ENCODE assay signal across 9 cellular contexts in genomic region chr14:68806526-68807147, GRCh38. TPM values are rescaled to one million over a fixed set of nuclear protein-coding genes. Genes with fewer than 3 reads are reported as not detected.
DNase-seq lines count a peak whose midpoint lies in the region; ATAC-seq, FAIRE-seq and TF ChIP-seq lines count a peak whose summit lies in the region.
"Had no signal": no experiment of that assay in that cellular context is flagged by ENCODE, and none has a peak within 500 bp of the region (broad histone marks: within the 10 kb centered on the region; RNA-seq: fewer than 3 reads in every experiment).

No MANE protein-coding gene starts in this region.

- DNase-seq in HFFc6 = no peak
- no peak for DNase-seq in HepG2 (ENCODE audit: low spot score)
- DNase-seq in substantia nigra (lab: John Stamatoyannopoulos, UW) = peak in 1 of 49 donors; percentile 22
- no peak for DNase-seq in hippocampal formation (lab: John Stamatoyannopoulos, UW)
- DNase-seq in NCI-H2171 (lab: John Stamatoyannopoulos, UW) = no peak
- DNase-seq in NCI-H1092 treated with DMSO at 0.1 percent for 48 hours (lab: John Stamatoyannopoulos, UW) = no peak
- DNase-seq: activated CD4-positive, alpha-beta memory T cell treated with anti-CD3 and anti-CD28 coated beads, Interleukin-2, amount 10 ng/mL, durations not matched to agents 7 days and 5 days had no signal

- H3K4me1 Mint-ChIP-seq in HFFc6 (ENCODE audit: low read depth) = peaks cover 33% of the 10 kb centered on the region
- peaks cover 15% of the 10 kb centered on the region for H3K4me1 Mint-ChIP-seq in activated T-helper 17 cell treated with anti-CD3 and anti-CD28 coated beads, Interleukin-2, amount 50 U/mL, for 72 hours

- BruUV-seq in HepG2 (replicated peaks; lab: Mats Ljungman, UMichigan) = no TSS peak

- H3K27me3 ChIP-seq in HepG2 (ENCODE audit: control insufficient read depth in 1 of 2, insufficient read depth in 2 of 2, low read length in 2 of 2) = no peaks in the 10 kb centered on the region; a peak in 1 of 5 replicates

- H2AFZ ChIP-seq in HepG2 (ENCODE audit: low read length) = peak overlapping the region; percentile 68

- CTCF ChIA-PET in HepG2 (lab: Yijun Ruan, JAX; ENCODE audit: low intra/inter-chr PET ratio, low total read pairs) = no interaction called here

- H3K9me3 ChIP-seq in HepG2 (ENCODE audit: low read length) = peaks cover 12% of the 10 kb centered on the region

- peak overlapping the region; percentile 65 for H3K9ac ChIP-seq in HepG2 (ENCODE audit: insufficient read depth, low read depth, low read length)

- no peaks in the 10 kb centered on the region for H3K36me3 ChIP-seq in HepG2 (replicated peaks in 1 of 2; ENCODE audit: control insufficient read depth in 1 of 2, insufficient read depth in 2 of 2, low read length in 2 of 2)

- TF ChIP-seq RAD21 in HepG2 (CRISPR knock-in tag; IDR thresholded peaks at IDR 0.05) = no peak

- POLR2A ChIA-PET in HepG2 (lab: Yijun Ruan, JAX) = interaction anchor here (0.9 to 2.5 kb wide), 11 partner anchors 10 to 208 kb away, joined by 3 to 38 read pairs (median 5); partner anchors contain the start of gene ZFP36L1

- H3K79me2 ChIP-seq in HepG2 (ENCODE audit: insufficient read depth, low read length) = no peaks in the 10 kb centered on the region

- H3K9me3 Mint-ChIP-seq in HFFc6 = peaks cover 23% of the 10 kb centered on the region
- peaks cover 4% of the 10 kb centered on the region for H3K9me3 Mint-ChIP-seq in activated T-helper 17 cell treated with anti-CD3 and anti-CD28 coated beads, Interleukin-2, amount 50 U/mL, for 72 hours

- no peak for ATAC-seq in activated T-helper 17 cell treated with anti-CD3 and anti-CD28 coated beads, Interleukin-2, amount 50 U/mL, for 72 hours (replicated peaks)
- ATAC-seq in HepG2 (peak; percentile 91), HG02938 (IDR thresholded peaks at IDR 0.05; ENCODE audit: unreplicated experiment) (no peak)

- WGBS in HepG2 (ENCODE audit: low lambda C conversion rate) = 15% methylated on average over 3 of the region's 4 CpGs

- TF ChIP-seq CTCF in HFFc6 (IDR thresholded peaks at IDR 0.05) (no peak), HepG2 (CRISPR knock-in tag; IDR thresholded peaks at IDR 0.05) (no peak)

- peaks cover 28% of the 10 kb centered on the region for H3K36me3 Mint-ChIP-seq in HFFc6 (ENCODE audit: low read depth)
- H3K36me3 Mint-ChIP-seq in activated T-helper 17 cell treated with anti-CD3 and anti-CD28 coated beads, Interleukin-2, amount 50 U/mL, for 72 hours (ENCODE audit: low read depth) = no peaks in the 10 kb centered on the region

- no peak for TF ChIP-seq POLR2A in HepG2 (IDR thresholded peaks at IDR 0.05; ENCODE audit: insufficient read depth in 1 of 2, low read depth in 2 of 2, low read length in 2 of 2)

- TF ChIP-seq EP300 in HepG2 (IDR thresholded peaks at IDR 0.05; ENCODE audit: low read depth in 2 of 2, low read length in 2 of 2) = no peak
- no peak for TF ChIP-seq EP300 in HepG2 (CRISPR knock-in tag; IDR thresholded peaks at IDR 0.05; ENCODE audit: borderline replicate concordance)

- peak overlapping the region; percentile 90 for H3K4me2 ChIP-seq in HepG2 (ENCODE audit: low read depth, low read length)

- peaks cover 22% of the 10 kb centered on the region for H3K4me1 ChIP-seq in HepG2 (ENCODE audit: insufficient read depth, low read length)

- H3K27ac ChIP-seq in HepG2 (ENCODE audit: extremely low read length, insufficient read depth, low read length) (peak overlapping the region; percentile 54), substantia nigra (ENCODE audit: low read depth, low read length, poor library complexity, severe bottlenecking) (peak overlapping the region; percentile 11)

- peak overlapping the region; percentile 27 to 64 (median 32) for H3K4me3 ChIP-seq in HepG2 (replicated peaks in 1 of 3; ENCODE audit: insufficient read depth in 1 of 3, low read depth in 2 of 3, low read length in 3 of 3)

- no peaks in the 10 kb centered on the region for H4K20me1 ChIP-seq in HepG2 (ENCODE audit: insufficient read depth, low read length)

- H3K27me3 Mint-ChIP-seq in HFFc6 (ENCODE audit: insufficient read depth) = no peaks in the 10 kb centered on the region; the same call in 1 of the 2 replicates
- H3K27me3 Mint-ChIP-seq in activated T-helper 17 cell treated with anti-CD3 and anti-CD28 coated beads, Interleukin-2, amount 50 U/mL, for 72 hours = no peaks in the 10 kb centered on the region
- H3K27me3 Mint-ChIP-seq: activated CD4-positive, alpha-beta memory T cell treated with anti-CD3 and anti-CD28 coated beads, Interleukin-2, amount 10 ng/mL, durations not matched to agents 7 days and 5 days had no signal

- FAIRE-seq in HepG2 (lab: Jason Lieb, UNC) = peak; percentile 71

- intact Hi-C loops in HepG2 (cut with micrococcal nuclease; ENCODE audit: unreplicated experiment) = no loop called here

- H3K4me3 Mint-ChIP-seq in HFFc6 = 0 out of 2 replicates have a peak overlapping the region, but pooled peaks have one; percentile 20
- H3K4me3 Mint-ChIP-seq in activated T-helper 17 cell treated with anti-CD3 and anti-CD28 coated beads, Interleukin-2, amount 50 U/mL, for 72 hours = peak overlapping the region; percentile 30
- H3K4me3 Mint-ChIP-seq: activated CD4-positive, alpha-beta memory T cell treated with anti-CD3 and anti-CD28 coated beads, Interleukin-2, amount 10 ng/mL, durations not matched to agents 7 days and 5 days had no signal

- in situ Hi-C loops in HepG2 (cut with HindIII; ENCODE audit: extremely low pct_ligation_motif_present, low pct_unique_long_range_greater_than_20kb) = loop anchor here (25.0 kb wide), 1 partner anchor 1194 kb away; the partner anchor contains the start of genes ARG2 and PIGH

- peak overlapping the region; percentile 77 for H3K27ac Mint-ChIP-seq in HFFc6
- H3K27ac Mint-ChIP-seq in activated T-helper 17 cell treated with anti-CD3 and anti-CD28 coated beads, Interleukin-2, amount 50 U/mL, for 72 hours = peak overlapping the region; percentile 44
- H3K27ac Mint-ChIP-seq: activated CD4-positive, alpha-beta memory T cell treated with anti-CD3 and anti-CD28 coated beads, Interleukin-2, amount 10 ng/mL, durations not matched to agents 7 days and 5 days had no signal

TF ChIP-seq in HepG2, 621 proteins besides CTCF, POLR2A, EP300 and RAD21 (continues in another document):
- TF ChIP-seq KAT2B (IDR thresholded peaks at IDR 0.05; ENCODE audit: borderline replicate concordance, low read depth, low read length) (no peak), ZBTB34 (CRISPR knock-in tag; IDR thresholded peaks at IDR 0.05) (no peak), FOXM1 (CRISPR knock-in tag; IDR thresholded peaks at IDR 0.05) (no peak)

RNA-seq across cellular contexts. Expression of gene ZFP36L1, which starts 13.8 kb away (rescaled TPM):
- 100 to 1,000 TPM; 135 to 161 (median 144) TPM for total RNA-seq in HFFc6 (2021; fragmentation: NEBNext Ultra II Directional; extraction: Animal tissue kit (Norgen Biotek cat#: 25700))
- 100 to 1,000 TPM in 1 of 2 donors, 10 to 100 TPM in 1; 57.7 to 146 TPM for total RNA-seq in activated T-helper 17 cell treated with anti-CD3 and anti-CD28 coated beads, Interleukin-2, amount 50 U/mL, for 72 hours
- total RNA-seq in HepG2 (2016; rRNA removed; fragmentation: Illumina TruSeq; extraction: Trizol) = 7.4 and 8.4 TPM in 2 replicates
- 2.6 and 3.4 TPM in 2 replicates for total RNA-seq in HepG2 (2016; cell fraction: cytosol; rRNA removed; fragmentation: Illumina TruSeq; extraction: Trizol; ENCODE audit: low read depth)
- 7.9 and 8.4 TPM in 2 replicates for total RNA-seq in HepG2 (2016; cell fraction: insoluble cytoplasmic fraction; rRNA removed; fragmentation: Illumina TruSeq; extraction: Trizol)
- 11.1 and 11.3 TPM in 2 replicates for total RNA-seq in HepG2 (2016; cell fraction: membrane; rRNA removed; fragmentation: Illumina TruSeq; extraction: Trizol)
- total RNA-seq in HepG2 (2016; cell fraction: nucleus; rRNA removed; fragmentation: Illumina TruSeq; extraction: Trizol) = 13.8 and 14.1 TPM in 2 replicates
- polyA plus RNA-seq in HepG2 (2011; rRNA removed) = 10.2 and 12.7 TPM in 2 replicates
- polyA plus RNA-seq in HepG2 (2011; cell fraction: cytosol; rRNA removed) = 11.2 and 18.0 TPM in 2 replicates
- polyA plus RNA-seq in HepG2 (2011; cell fraction: nucleus; rRNA removed) = 66.5 and 69.1 TPM in 2 replicates
- polyA plus RNA-seq in HepG2 (2012) = 23.2 and 32.2 TPM in 2 replicates
- 2.7 and 2.8 TPM in 2 replicates for polyA plus RNA-seq in HepG2 (2016; cell fraction: cytosol; fragmentation: Illumina TruSeq; extraction: Trizol; ENCODE audit: low read depth)
- polyA plus RNA-seq in HepG2 (2016; cell fraction: insoluble cytoplasmic fraction; fragmentation: Illumina TruSeq; extraction: Trizol; ENCODE audit: low read depth) = 20.7 and 26.8 TPM in 2 replicates
- 9.2 and 10.1 TPM in 2 replicates for polyA plus RNA-seq in HepG2 (2016; cell fraction: membrane; fragmentation: Illumina TruSeq; extraction: Trizol; ENCODE audit: low read depth)
- polyA plus RNA-seq in HepG2 (2016; cell fraction: nucleus; fragmentation: Illumina TruSeq; extraction: Trizol; ENCODE audit: insufficient read depth, low read depth) = 53.8 and 57.0 TPM in 2 replicates
- 8.5 and 26.8 TPM in 2 replicates for polyA minus RNA-seq in HepG2 (2011; rRNA and poly(A)+ RNA removed; ENCODE audit: low replicate concordance)
- polyA minus RNA-seq in HepG2 (2011; cell fraction: cytosol; rRNA and poly(A)+ RNA removed) = 56.3 and 73.8 TPM in 2 replicates
- 11.8 and 13.8 TPM in 2 replicates for polyA minus RNA-seq in HepG2 (2011; cell fraction: nucleus; rRNA and poly(A)+ RNA removed)
